In the genomic region with DNA sequence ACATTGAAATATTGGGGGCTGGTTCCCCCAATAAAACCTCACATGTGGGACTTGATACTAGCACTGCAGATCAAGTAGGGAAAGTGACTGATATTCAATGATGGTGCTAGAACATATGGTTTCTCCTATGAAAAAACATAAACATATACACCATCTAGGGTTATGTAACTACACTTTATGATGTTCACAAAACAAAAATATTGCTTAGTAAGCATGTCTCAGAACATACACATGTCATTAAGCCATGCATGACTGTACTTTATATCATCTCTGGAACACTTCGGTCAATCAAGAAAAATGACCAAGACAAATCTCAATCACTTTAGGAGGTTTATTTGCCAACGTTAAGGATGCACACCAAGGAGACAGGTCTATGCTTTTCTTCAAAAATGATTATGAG, we compare ENCODE assay signal across 33 cellular contexts.
"Had no signal": no experiment of that assay in that cellular context is flagged by ENCODE, and none has a peak within 500 bp of the region (broad histone marks: within the 10 kb centered on the region; RNA-seq: fewer than 3 reads in every experiment).

No MANE protein-coding gene starts in this region.

- DNase-seq: activated B cell treated with CpG ODN at 0.5 μM for 24 hours; activated CD4-positive, alpha-beta memory T cell treated with anti-CD3 and anti-CD28 coated beads for 36 hours; activated CD4-positive, alpha-beta T cell treated with anti-CD3 and anti-CD28 coated beads for 4 hours; activated CD4-positive, alpha-beta T cell treated with anti-CD3 and anti-CD28 coated beads, Interleukin-2, amount 10 ng/mL, durations not matched to agents 24 days and 14 days; activated CD4-positive, alpha-beta T cell treated with anti-CD3 and anti-CD28 coated beads, Interleukin-2, amount 50 U/mL, for 1 hour; activated CD4-positive, alpha-beta T cell treated with anti-CD3 and anti-CD28 coated beads, Interleukin-2, amount 50 U/mL, for 4 hours; activated CD4-positive, CD25-positive, alpha-beta regulatory T cell treated with anti-CD3 and anti-CD28 coated beads, Interleukin-2, amount 50 U/mL, for 72 hours; activated CD8-positive, alpha-beta memory T cell treated with anti-CD3 and anti-CD28 coated beads, Interleukin-2, amount 50 U/mL, for 4 hours; activated CD8-positive, alpha-beta T cell treated with anti-CD3 and anti-CD28 coated beads for 36 hours; activated effector memory CD4-positive, alpha-beta T cell treated with anti-CD3 and anti-CD28 coated beads, Interleukin-2, amount 50 U/mL, for 16 hours; activated gamma-delta T cell treated with Interleukin-2 at 50 U/mL for 16 hours; activated naive CD4-positive, alpha-beta T cell; activated naive CD4-positive, alpha-beta T cell treated with anti-CD3 and anti-CD28 coated beads for 36 hours; activated naive CD4-positive, alpha-beta T cell treated with anti-CD3 and anti-CD28 coated beads, Interleukin-2, amount 50 U/mL, for 16 hours; activated naive CD8-positive, alpha-beta T cell treated with anti-CD3 and anti-CD28 coated beads for 36 hours; activated T-cell treated with anti-CD3 and anti-CD28 coated beads for 4 hours; activated T-cell treated with anti-CD3 and anti-CD28 coated beads, Interleukin-2, amount 50 U/mL, for 1 hour; activated T-cell treated with anti-CD3 and anti-CD28 coated beads, Interleukin-2, amount 50 U/mL, for 4 hours; activated T-cell treated with anti-CD3 and anti-CD28 coated beads, Interleukin-2, amount 50 U/mL, for 72 hours; amygdala; anterior cingulate cortex; caudate nucleus; cerebellar nuclear complex; T-helper 1 cell; T-helper 2 cell; T-helper 9 cell had no signal

- H3K4me1 ChIP-seq: ascending aorta had no signal

- FAIRE-seq: bronchial epithelial cell, TTC549 had no signal

- H3K4me3 ChIP-seq: ascending aorta, cardiac muscle cell had no signal

- H3K27me3 ChIP-seq: ascending aorta, cardiac muscle cell had no signal

- H3K27ac ChIP-seq: ascending aorta, cardiac muscle cell, VCaP had no signal

- ATAC-seq: activated CD8-positive, alpha-beta T cell treated with anti-CD3 and anti-CD28 coated beads for 36 hours; activated naive CD4-positive, alpha-beta T cell treated with anti-CD3 and anti-CD28 coated beads, Interleukin-2, amount 50 U/mL, for 72 hours; activated T-cell treated with anti-CD3 and anti-CD28 coated beads, Interleukin-2, amount 50 U/mL, for 4 hours; activated T-cell treated with anti-CD3 and anti-CD28 coated beads, Interleukin-2, amount 50 U/mL, for 72 hours; activated T-helper 17 cell treated with anti-CD3 and anti-CD28 coated beads, Interleukin-2, amount 50 U/mL, for 72 hours had no signal

- H3K36me3 ChIP-seq: cardiac muscle cell had no signal
